ENCODE assay signal across 13 cellular contexts in the genomic region with DNA sequence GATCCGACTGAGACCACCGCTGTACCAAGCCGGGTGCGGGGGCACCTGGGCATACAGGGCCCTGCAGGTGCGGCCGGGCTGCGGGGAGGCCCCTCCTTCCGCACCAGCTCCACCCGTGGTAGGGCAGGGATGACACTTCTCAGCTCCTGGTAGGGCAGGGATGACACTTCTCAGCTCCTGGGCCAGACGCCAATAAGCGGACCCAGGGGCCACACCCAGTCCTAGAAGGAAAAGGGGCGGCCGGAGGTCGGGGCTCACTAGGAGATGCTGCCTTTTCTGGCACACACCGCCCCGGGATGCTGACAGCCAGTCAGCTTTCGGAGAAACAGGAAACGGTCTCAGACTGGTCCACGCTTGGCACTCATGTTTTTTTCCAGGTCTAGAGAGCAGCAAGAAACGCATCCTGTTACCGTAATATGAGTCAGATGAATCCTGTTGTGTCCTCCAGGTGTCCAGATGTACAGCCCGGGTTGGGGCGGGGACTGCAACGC. TPM values are rescaled to one million over a fixed set of nuclear protein-coding genes. Genes with fewer than 3 reads are reported as not detected.
DNase-seq lines count a peak whose midpoint lies in the region; ATAC-seq and TF ChIP-seq lines count a peak whose summit lies in the region.
"Had no signal": no experiment of that assay in that cellular context is flagged by ENCODE, and none has a peak within 500 bp of the region (broad histone marks: within the 10 kb centered on the region; RNA-seq: fewer than 3 reads in every experiment).

No MANE protein-coding gene starts in this region.

- 81 to 84% methylated on average over 24 of the region's 24 CpGs for WGBS in aorta, 2 donors

- no peak overlapping the region for H2AFZ ChIP-seq in OCI-LY3 (ENCODE audit: low read depth, low read length)

- H3K36me3 ChIP-seq in OCI-LY3 (replicated peaks; ENCODE audit: low read depth, low read length) (peaks cover 5% of the 10 kb centered on the region), aorta (ENCODE audit: control insufficient read depth in 1 of 2, insufficient read depth in 2 of 2, low read length in 1 of 2) (no peaks in the 10 kb centered on the region)
- H3K36me3 ChIP-seq: Peyer's patch, stomach had no signal

- H3K4me3 ChIP-seq in OCI-LY3 (ENCODE audit: low read length) (peak overlapping the region; percentile 19; the same call in 1 of the 2 replicates), aorta (ENCODE audit: low read length in 2 of 2) (no peak overlapping the region)
- H3K4me3 ChIP-seq: Peyer's patch, stomach had no signal

- TF ChIP-seq CTCF in OCI-LY3 (IDR thresholded peaks at IDR 0.05; ENCODE audit: low read depth, low read length): no peak

- peak; percentile 29 for DNase-seq in stimulated activated CD4-positive, alpha-beta T cell treated with anti-CD3 and anti-CD28 coated beads, Interleukin-15, amount 100 ng/mL, for 24 hours
- no peak for DNase-seq in stimulated activated CD4-positive, alpha-beta T cell treated with anti-CD3 and anti-CD28 coated beads, Interleukin-4, amount 100 ng/mL, for 24 hours
- DNase-seq in aorta: peak; percentile 42 to 73
- no peak for DNase-seq in GOT3 (lab: John Stamatoyannopoulos, UW)
- DNase-seq in GM19238 (ENCODE audit: insufficient read length, low spot score): no peak
- DNase-seq: activated effector memory CD4-positive, alpha-beta T cell treated with Interleukin-2 at 50 U/mL for 16 hours; endodermal cell; KBM-7; Peyer's patch; stomach had no signal

- no peak overlapping the region for H3K27ac ChIP-seq in OCI-LY3 (ENCODE audit: low read length)
- H3K27ac ChIP-seq in aorta (ENCODE audit: low read depth in 1 of 2, low read length in 2 of 2): no peak overlapping the region

- ATAC-seq in esophagus mucosa: peak; percentile 69
- ATAC-seq in aorta (ENCODE audit: low FRiP score): no peak
- ATAC-seq in HG03025 (IDR thresholded peaks at IDR 0.05; ENCODE audit: low FRiP score, unreplicated experiment): no peak

- no peak overlapping the region for H3K9ac ChIP-seq in OCI-LY3 (ENCODE audit: low read length)

- intact Hi-C loops in aorta (cut with DNase I): no loop called here

- no peaks in the 10 kb centered on the region for H4K20me1 ChIP-seq in OCI-LY3 (ENCODE audit: insufficient read depth, low read length)

- peaks cover 13% of the 10 kb centered on the region for H3K9me3 ChIP-seq in OCI-LY3 (ENCODE audit: insufficient read depth, low read length)
- H3K9me3 ChIP-seq in aorta (ENCODE audit: control insufficient read depth, low read length): peaks cover 1% of the 10 kb centered on the region

- H3K4me1 ChIP-seq in OCI-LY3 (ENCODE audit: low read length): peaks cover 37% of the 10 kb centered on the region
- no peaks in the 10 kb centered on the region for H3K4me1 ChIP-seq in aorta (ENCODE audit: control insufficient read depth in 1 of 2, insufficient read depth in 2 of 2, low read length in 2 of 2)

- peak overlapping the region; percentile 8 for H3K4me2 ChIP-seq in OCI-LY3 (ENCODE audit: low read length)

- no peaks in the 10 kb centered on the region for H3K27me3 ChIP-seq in OCI-LY3 (ENCODE audit: low read depth, low read length)
- H3K27me3 ChIP-seq in aorta (ENCODE audit: control insufficient read depth in 1 of 2, insufficient read depth in 2 of 2, low read length in 1 of 2): no peaks in the 10 kb centered on the region
- H3K27me3 ChIP-seq: Peyer's patch, stomach had no signal

- no peaks in the 10 kb centered on the region for H3K79me2 ChIP-seq in OCI-LY3 (ENCODE audit: low read length)

RNA-seq across cellular contexts. Expression of gene NFKBIA, which starts 34.8 kb away (rescaled TPM):
- 119 TPM for total RNA-seq in esophagus mucosa
- total RNA-seq in aorta: 100 to 1,000 TPM; 126 to 186 TPM
- 10 to 100 TPM; 83.0 to 97.1 TPM for polyA plus RNA-seq in aorta

Comparison
In these comparisons a context has a peak if more than half of its experiments do, and no peak if none do; other contexts are left out.
1. DNase-seq: peak in stimulated activated CD4-positive, alpha-beta T cell treated with anti-CD3 and anti-CD28 coated beads, Interleukin-15, amount 100 ng/mL, for 24 hours (single experiment) and aorta (2 of 2); none in stimulated activated CD4-positive, alpha-beta T cell treated with anti-CD3 and anti-CD28 coated beads, Interleukin-4, amount 100 ng/mL, for 24 hours (single experiment), GOT3 (single experiment) and GM19238 (single experiment).